ENCODE assay signal across 15 cellular contexts in the genomic region with DNA sequence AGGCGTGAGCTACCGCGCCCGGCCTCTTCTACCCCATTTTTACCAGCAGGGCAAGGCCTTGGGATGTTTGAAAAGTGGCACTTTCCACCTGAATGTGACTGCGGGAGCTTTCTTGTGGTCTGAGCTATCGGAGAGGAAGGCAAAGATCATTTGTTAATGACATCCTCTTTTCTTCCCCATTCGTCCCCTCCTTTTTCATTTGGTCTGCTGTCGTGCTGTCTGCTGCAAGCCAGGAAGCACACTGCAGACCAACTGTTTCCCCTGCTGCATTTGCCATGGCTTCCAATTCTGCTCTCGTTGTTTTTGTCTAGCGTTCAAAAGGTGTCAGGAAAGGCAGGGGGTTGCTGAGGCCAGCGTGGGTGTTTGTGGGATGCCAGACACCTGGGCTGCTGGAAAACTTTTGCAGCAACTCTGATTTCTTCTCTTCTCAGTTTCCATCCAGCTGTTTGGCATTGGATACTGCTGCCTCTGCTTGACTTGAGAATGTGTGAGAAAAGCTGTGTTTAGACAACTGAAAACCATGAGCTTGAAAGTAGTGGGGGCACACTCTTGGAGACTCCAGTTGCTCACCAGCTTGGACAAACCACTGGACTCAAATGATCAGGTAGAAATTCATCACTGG.
"Had no signal": no experiment of that assay in that cellular context is flagged by ENCODE, and none has a peak within 500 bp of the region (broad histone marks: within the 10 kb centered on the region; RNA-seq: fewer than 3 reads in every experiment).

No MANE protein-coding gene starts in this region.

- DNase-seq: activated B cell treated with CpG ODN at 0.5 μM for 24 hours; activated CD4-positive, alpha-beta T cell treated with anti-CD3 and anti-CD28 coated beads, Interleukin-2, amount 10 ng/mL, durations not matched to agents 24 days and 14 days; activated naive CD4-positive, alpha-beta T cell treated with anti-CD3 and anti-CD28 coated beads, Interleukin-2, amount 10 ng/mL, durations not matched to agents 7 days and 5 days; activated T-cell treated with anti-CD3 and anti-CD28 coated beads for 4 hours; esophagus squamous epithelium; foreskin fibroblast; stimulated activated CD4-positive, alpha-beta T cell treated with anti-CD3 and anti-CD28 coated beads, Interleukin-2, amount 100 ng/mL, for 24 hours; stimulated activated naive CD4-positive, alpha-beta T cell treated with Interleukin-2 at 50 U/mL for 16 hours; T1000; upper lobe of left lung had no signal

- H3K9me3 Mint-ChIP-seq: activated CD4-positive, alpha-beta T cell treated with anti-CD3 and anti-CD28 coated beads, Interleukin-2, amount 10 ng/mL, durations not matched to agents 24 days and 14 days; activated T-helper 2 cell treated with anti-CD3 and anti-CD28 coated beads, Interferon-gamma antibody, Interleukin-2, Interleukin-4, amounts not matched to agents 10 μg/mL and 5 μg/mL and 100 μg/mL, durations not matched to agents 14 hours and 24 hours and 36 hours; nephron had no signal

- H3K4me3 Mint-ChIP-seq: activated B cell treated with CpG ODN at 0.5 μM for 24 hours; activated CD4-positive, alpha-beta T cell treated with anti-CD3 and anti-CD28 coated beads, Interleukin-2, amount 10 ng/mL, durations not matched to agents 24 days and 14 days; activated naive CD4-positive, alpha-beta T cell treated with anti-CD3 and anti-CD28 coated beads, Interleukin-2, amount 10 ng/mL, durations not matched to agents 7 days and 5 days; nephron had no signal

- H3K27me3 Mint-ChIP-seq: activated CD4-positive, alpha-beta T cell treated with anti-CD3 and anti-CD28 coated beads, Interleukin-2, amount 10 ng/mL, durations not matched to agents 24 days and 14 days; activated naive CD4-positive, alpha-beta T cell treated with anti-CD3 and anti-CD28 coated beads, Interleukin-2, amount 10 ng/mL, durations not matched to agents 7 days and 5 days had no signal

- H3K4me3 ChIP-seq: cardiac muscle cell, esophagus squamous epithelium, upper lobe of left lung had no signal

- H3K36me3 ChIP-seq: cardiac muscle cell, esophagus squamous epithelium, upper lobe of left lung had no signal

- ATAC-seq: left lobe of liver, sciatic nerve had no signal

- H3K27me3 ChIP-seq: cardiac muscle cell, upper lobe of left lung had no signal

- H3K27ac Mint-ChIP-seq: activated B cell treated with CpG ODN at 0.5 μM for 24 hours; activated CD4-positive, alpha-beta T cell treated with anti-CD3 and anti-CD28 coated beads, Interleukin-2, amount 10 ng/mL, durations not matched to agents 24 days and 14 days; activated naive CD4-positive, alpha-beta T cell treated with anti-CD3 and anti-CD28 coated beads, Interleukin-2, amount 10 ng/mL, durations not matched to agents 7 days and 5 days; activated T-helper 2 cell treated with anti-CD3 and anti-CD28 coated beads, Interferon-gamma antibody, Interleukin-2, Interleukin-4, amounts not matched to agents 10 μg/mL and 5 μg/mL and 100 μg/mL, durations not matched to agents 14 hours and 24 hours and 36 hours; nephron had no signal

- H3K36me3 Mint-ChIP-seq: activated naive CD4-positive, alpha-beta T cell treated with anti-CD3 and anti-CD28 coated beads, Interleukin-2, amount 10 ng/mL, durations not matched to agents 7 days and 5 days had no signal

- H3K27ac ChIP-seq: cardiac muscle cell, esophagus squamous epithelium, upper lobe of left lung had no signal

- H3K4me1 Mint-ChIP-seq: activated B cell treated with CpG ODN at 0.5 μM for 24 hours had no signal

- H3K9me3 ChIP-seq: esophagus squamous epithelium, upper lobe of left lung had no signal
